Comparison of ENCODE assay signal across 8 cellular contexts in genomic region chr18:63292844-63293683, GRCh38. TPM values are rescaled to one million over a fixed set of nuclear protein-coding genes. Genes with fewer than 3 reads are reported as not detected.
DNase-seq lines count a peak whose midpoint lies in the region; ATAC-seq and FAIRE-seq lines count a peak whose summit lies in the region.

No MANE protein-coding gene starts in this region.

- POLR2A ChIA-PET in CD8-positive, alpha-beta memory T cell (lab: Charles Lee), result interaction anchor here (1.1 to 1.3 kb wide), 4 partner anchors 11 to 132 kb away, joined by 3 to 5 read pairs (median 4); no protein-coding TSS in a partner anchor

- no peaks in the 10 kb centered on the region for H3K27me3 Mint-ChIP-seq in CD8-positive, alpha-beta memory T cell

- no peak for FAIRE-seq in frontal cortex (lab: Jason Lieb, UNC)

- peak overlapping the region in 5 of 8 donors; percentile 56 to 93 (median 80) for H3K27ac Mint-ChIP-seq in CD8-positive, alpha-beta memory T cell

- peak overlapping the region; percentile 20 for H3K4me3 ChIP-seq in CD8-positive, alpha-beta memory T cell (ENCODE audit: low read length)

- H3K36me3 Mint-ChIP-seq in CD8-positive, alpha-beta memory T cell, result peaks cover 0 to 50% (median 19%) of the 10 kb centered on the region in 3 donors

- H3K4me1 Mint-ChIP-seq in CD8-positive, alpha-beta memory T cell, result peaks cover 15 to 57% (median 19%) of the 10 kb centered on the region in 3 donors

- no peaks in the 10 kb centered on the region for H3K9me3 ChIP-seq in CD8-positive, alpha-beta memory T cell (ENCODE audit: low read length)

- peak overlapping the region; percentile 14 to 79 (median 66) for H3K4me3 Mint-ChIP-seq in CD8-positive, alpha-beta memory T cell

- no peaks in the 10 kb centered on the region for H3K27me3 ChIP-seq in CD8-positive, alpha-beta memory T cell (ENCODE audit: insufficient read depth, low read length, poor library complexity, severe bottlenecking)

- peaks cover 9% of the 10 kb centered on the region for H3K36me3 ChIP-seq in CD8-positive, alpha-beta memory T cell (ENCODE audit: insufficient read depth, low read length)

- ATAC-seq in GM19463 (IDR thresholded peaks at IDR 0.05; ENCODE audit: unreplicated experiment) (peak; percentile 79), HG03520 (IDR thresholded peaks at IDR 0.05; ENCODE audit: unreplicated experiment) (peak; percentile 49), HG03521 (IDR thresholded peaks at IDR 0.05; ENCODE audit: unreplicated experiment) (no peak)

- peak overlapping the region; percentile 12 for H3K27ac ChIP-seq in CD8-positive, alpha-beta memory T cell (ENCODE audit: low read depth, low read length)
- peak overlapping the region; percentile 6 for H3K27ac ChIP-seq in caudate nucleus (ENCODE audit: low read depth, low read length)

- DNase-seq in CD8-positive, alpha-beta memory T cell, result peak in 2 of 5 donors; percentile 6 to 55
- DNase-seq in caudate nucleus (lab: John Stamatoyannopoulos, UW) (no peak), NCI-H1436 (lab: John Stamatoyannopoulos, UW) (no peak), epidermal melanocyte (ENCODE audit: insufficient read length, low spot score) (no peak), frontal cortex (ENCODE audit: low spot score in 2 of 2) (no peak)

- CTCF ChIA-PET in CD8-positive, alpha-beta memory T cell (lab: Charles Lee), result interaction anchor here (1.4 to 4.2 kb wide), 2 partner anchors 25 to 161 kb away, joined by 4 to 19 read pairs; no protein-coding TSS in a partner anchor

- H3K4me1 ChIP-seq in CD8-positive, alpha-beta memory T cell (ENCODE audit: insufficient read depth, low read length), result peaks cover 60% of the 10 kb centered on the region

- H3K9me3 Mint-ChIP-seq in CD8-positive, alpha-beta memory T cell, result no peaks in the 10 kb centered on the region

RNA-seq across cellular contexts. Expression of gene BCL2, which starts 26.5 kb away (rescaled TPM):
- total RNA-seq in CD8-positive, alpha-beta memory T cell, result 10 to 100 TPM; 58.9 to 60.5 TPM
- 29.8 TPM for polyA plus RNA-seq in CD8-positive, alpha-beta memory T cell
- 17.9 TPM for total RNA-seq in frontal cortex
